8 cellular contexts compared by ENCODE assay signal in genomic region chr1:15153184-15153841, GRCh38. TPM values are rescaled to one million over a fixed set of nuclear protein-coding genes. Genes with fewer than 3 reads are reported as not detected.
DNase-seq lines count a peak whose midpoint lies in the region; ATAC-seq lines count a peak whose summit lies in the region.

A gene with protein sequence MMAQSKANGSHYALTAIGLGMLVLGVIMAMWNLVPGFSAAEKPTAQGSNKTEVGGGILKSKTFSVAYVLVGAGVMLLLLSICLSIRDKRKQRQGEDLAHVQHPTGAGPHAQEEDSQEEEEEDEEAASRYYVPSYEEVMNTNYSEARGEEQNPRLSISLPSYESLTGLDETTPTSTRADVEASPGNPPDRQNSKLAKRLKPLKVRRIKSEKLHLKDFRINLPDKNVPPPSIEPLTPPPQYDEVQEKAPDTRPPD (plus strand): TSS chr1:15153747. CDS start chr1:15215088, 61,341 bp downstream.

- peak within 1 kb of the TSS in 1 of 2 donors; percentile 72 for H3K27ac ChIP-seq in aorta (ENCODE audit: low read depth in 1 of 2, low read length in 2 of 2)

- intact Hi-C loops in aorta (cut with DNase I), result loop anchor here (2.0 to 10.0 kb wide), 4 partner anchors 59 to 251 kb away; partner anchors contain the start of gene EFHD2 (in 1 of the 2)

- H3K9me3 ChIP-seq in aorta (ENCODE audit: control insufficient read depth, low read length), result no peaks in the 10 kb centered on the region

- H3K27me3 ChIP-seq in aorta (ENCODE audit: control insufficient read depth in 1 of 2, insufficient read depth in 2 of 2, low read length in 1 of 2), result no peaks in the 10 kb centered on the region

- peak; percentile 75 for DNase-seq in DMS153 (lab: John Stamatoyannopoulos, UW)
- no peak for DNase-seq in Jurkat, Clone E6-1 (ENCODE audit: low read depth, low spot score)
- peak; percentile 29 for DNase-seq in T1000 (lab: John Stamatoyannopoulos, UW)
- DNase-seq in mucosa of gallbladder (ENCODE audit: low spot score), result peak; percentile 75
- DNase-seq in aorta, result peak; percentile 86 to 91

- 0% methylated on average over 40 to 56 of the region's 56 CpGs for WGBS in aorta, 2 donors

- H3K4me1 ChIP-seq in aorta (ENCODE audit: control insufficient read depth in 1 of 2, insufficient read depth in 2 of 2, low read length in 2 of 2), result no peaks in the 10 kb centered on the region

- no peaks in the 10 kb centered on the region for H3K36me3 ChIP-seq in aorta (ENCODE audit: control insufficient read depth in 1 of 2, insufficient read depth in 2 of 2, low read length in 1 of 2)

- peak; percentile 79 for ATAC-seq in esophagus mucosa
- peak; percentile 73 for ATAC-seq in aorta (ENCODE audit: low FRiP score)
- no peak for ATAC-seq in GM18498 (IDR thresholded peaks at IDR 0.05; ENCODE audit: unreplicated experiment)
- no peak for ATAC-seq in GM18867 (IDR thresholded peaks at IDR 0.05; ENCODE audit: unreplicated experiment)

- peak within 1 kb of the TSS; percentile 15 for H3K4me3 ChIP-seq in Jurkat, Clone E6-1 (ENCODE audit: low read length)
- H3K4me3 ChIP-seq in aorta (ENCODE audit: low read length in 2 of 2), result peak within 1 kb of the TSS; percentile 52 to 56

RNA-seq across cellular contexts. Expression of the gene that starts here (rescaled TPM):
- polyA plus RNA-seq in Jurkat, Clone E6-1 (2012; ENCODE audit: insufficient read depth, insufficient read length), result 1.5 TPM
- 22.5 TPM for total RNA-seq in esophagus mucosa
- 43.7 TPM for total RNA-seq in mucosa of gallbladder
- 1 to 10 TPM; 5.1 to 8.8 TPM for total RNA-seq in aorta
- 1 to 10 TPM; 1.3 to 4.1 TPM for polyA plus RNA-seq in aorta

Comparison
In these comparisons a context has a peak if more than half of its experiments do, and no peak if none do; other contexts are left out.
1. ATAC-seq: peak in esophagus mucosa (single experiment) and aorta (single experiment); none in GM18498 (single experiment) and GM18867 (single experiment).